ENCODE assay signal across 8 cellular contexts in genomic region chr1:59072017-59072947, GRCh38.
DNase-seq lines count a peak whose midpoint lies in the region; TF ChIP-seq lines count a peak whose summit lies in the region.

No MANE protein-coding gene starts in this region.

- H3K27me3 Mint-ChIP-seq in T-helper 2 cell treated with Interferon-gamma antibody and Interleukin-4, amounts not matched to agents 5 μg/mL and 100 μg/mL, for 36 hours (ENCODE audit: low read depth) = no peaks in the 10 kb centered on the region
- H3K27me3 Mint-ChIP-seq in activated naive CD8-positive, alpha-beta T cell treated with anti-CD3 and anti-CD28 coated beads for 36 hours = no peaks in the 10 kb centered on the region
- H3K27me3 Mint-ChIP-seq in HFFc6 (ENCODE audit: insufficient read depth) = no peaks in the 10 kb centered on the region; the same call in 1 of the 2 replicates

- H3K4me1 Mint-ChIP-seq in T-helper 2 cell treated with Interferon-gamma antibody and Interleukin-4, amounts not matched to agents 5 μg/mL and 100 μg/mL, for 36 hours (ENCODE audit: low read depth) = peaks cover 23% of the 10 kb centered on the region
- peaks cover 22% of the 10 kb centered on the region for H3K4me1 Mint-ChIP-seq in activated naive CD8-positive, alpha-beta T cell treated with anti-CD3 and anti-CD28 coated beads for 36 hours
- peaks cover 6% of the 10 kb centered on the region for H3K4me1 Mint-ChIP-seq in HFFc6 (ENCODE audit: low read depth)

- no peak overlapping the region for H3K4me3 ChIP-seq in NB4 (ENCODE audit: low read depth, low read length)

- H3K36me3 Mint-ChIP-seq in T-helper 2 cell treated with Interferon-gamma antibody and Interleukin-4, amounts not matched to agents 5 μg/mL and 100 μg/mL, for 36 hours (ENCODE audit: low read depth) = peaks cover 6% of the 10 kb centered on the region
- peaks cover 3% of the 10 kb centered on the region for H3K36me3 Mint-ChIP-seq in activated naive CD8-positive, alpha-beta T cell treated with anti-CD3 and anti-CD28 coated beads for 36 hours
- no peaks in the 10 kb centered on the region for H3K36me3 Mint-ChIP-seq in HFFc6 (ENCODE audit: low read depth)

- peak overlapping the region; percentile 37 for H3K4me3 Mint-ChIP-seq in T-helper 2 cell treated with Interferon-gamma antibody and Interleukin-4, amounts not matched to agents 5 μg/mL and 100 μg/mL, for 36 hours
- H3K4me3 Mint-ChIP-seq in activated naive CD8-positive, alpha-beta T cell treated with anti-CD3 and anti-CD28 coated beads for 36 hours = no peak overlapping the region
- H3K4me3 Mint-ChIP-seq in HFFc6 = no peak overlapping the region

- TF ChIP-seq CTCF in NB4 (IDR thresholded peaks at IDR 0.05; ENCODE audit: low read depth, low read length) (no peak), HFFc6 (IDR thresholded peaks at IDR 0.05) (no peak)

- peak overlapping the region; percentile 72 for H3K27ac Mint-ChIP-seq in T-helper 2 cell treated with Interferon-gamma antibody and Interleukin-4, amounts not matched to agents 5 μg/mL and 100 μg/mL, for 36 hours
- peak overlapping the region; percentile 80 for H3K27ac Mint-ChIP-seq in activated naive CD8-positive, alpha-beta T cell treated with anti-CD3 and anti-CD28 coated beads for 36 hours
- no peak overlapping the region for H3K27ac Mint-ChIP-seq in HFFc6

- TF ChIP-seq POLR2A in NB4 (IDR thresholded peaks at IDR 0.05; ENCODE audit: extremely low read depth, insufficient read length) = no peak

- DNase-seq in T-helper 2 cell treated with Interferon-gamma antibody and Interleukin-4, amounts not matched to agents 5 μg/mL and 100 μg/mL, for 36 hours (ENCODE audit: low spot score) = no peak
- DNase-seq in T-helper 2 cell (no peak), NB4 (ENCODE audit: low read depth) (peak; percentile 64), renal cortical epithelial cell (ENCODE audit: low read depth) (peak; percentile 34), COLO829 (ENCODE audit: low spot score) (no peak), HFFc6 (no peak), hepatic stellate cell (ENCODE audit: low spot score) (no peak)
- no peak for DNase-seq in activated naive CD8-positive, alpha-beta T cell treated with anti-CD3 and anti-CD28 coated beads for 36 hours

- peaks cover 8% of the 10 kb centered on the region for H3K9me3 Mint-ChIP-seq in T-helper 2 cell treated with Interferon-gamma antibody and Interleukin-4, amounts not matched to agents 5 μg/mL and 100 μg/mL, for 36 hours
- H3K9me3 Mint-ChIP-seq in activated naive CD8-positive, alpha-beta T cell treated with anti-CD3 and anti-CD28 coated beads for 36 hours = peaks cover 1% of the 10 kb centered on the region
- no peaks in the 10 kb centered on the region for H3K9me3 Mint-ChIP-seq in HFFc6

Comparison
In these comparisons a context has a peak if more than half of its experiments do, and no peak if none do; other contexts are left out.
1. DNase-seq: peak in NB4 (single experiment) and renal cortical epithelial cell (single experiment); none in T-helper 2 cell treated with Interferon-gamma antibody and Interleukin-4, amounts not matched to agents 5 μg/mL and 100 μg/mL, for 36 hours (single experiment), T-helper 2 cell (0 of 5), activated naive CD8-positive, alpha-beta T cell treated with anti-CD3 and anti-CD28 coated beads for 36 hours (single experiment), COLO829 (single experiment), HFFc6 (single experiment) and hepatic stellate cell (single experiment).